Comparison of ENCODE assay signal across 9 cellular contexts in the genomic region with DNA sequence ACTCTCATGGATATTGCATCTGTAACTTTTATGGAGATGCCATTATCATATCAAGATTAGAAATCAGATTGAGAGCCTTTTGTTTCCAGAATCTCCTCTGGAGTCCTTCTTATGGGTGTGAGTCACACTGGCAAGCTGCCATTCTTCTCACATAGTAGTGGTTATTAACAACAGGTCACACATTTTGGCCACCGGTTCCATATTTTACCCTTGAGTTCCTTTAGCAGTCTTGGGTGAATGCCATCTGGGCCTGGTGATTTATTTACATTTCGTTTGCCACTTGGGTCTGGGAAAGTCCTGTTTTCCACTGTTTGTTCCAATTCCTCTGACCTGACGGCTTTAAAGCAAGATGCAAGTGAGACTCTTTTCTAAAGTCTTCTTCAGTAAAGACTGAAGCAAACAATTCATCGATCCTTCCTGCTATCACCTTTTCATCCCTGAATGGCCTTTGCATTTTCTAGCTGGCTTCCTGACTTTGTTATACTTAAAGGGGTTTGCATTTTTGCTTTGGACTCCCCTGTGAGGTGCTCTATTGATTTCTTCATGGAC.
DNase-seq lines count a peak whose midpoint lies in the region; ATAC-seq and TF ChIP-seq lines count a peak whose summit lies in the region.
"Had no signal": no experiment of that assay in that cellular context is flagged by ENCODE, and none has a peak within 500 bp of the region (broad histone marks: within the 10 kb centered on the region; RNA-seq: fewer than 3 reads in every experiment).

No MANE protein-coding gene starts in this region.

- no peak overlapping the region for H3K4me2 ChIP-seq in GM23248 (ENCODE audit: unreplicated experiment)

- H3K4me1 ChIP-seq in GM23248 (ENCODE audit: insufficient read depth): peaks cover 14% of the 10 kb centered on the region
- no peaks in the 10 kb centered on the region for H3K4me1 ChIP-seq in prostate gland (replicated peaks)

- no peaks in the 10 kb centered on the region for H4K20me1 ChIP-seq in GM23248 (ENCODE audit: insufficient read depth)

- H3K36me3 ChIP-seq in GM23248 (ENCODE audit: low read depth): no peaks in the 10 kb centered on the region
- H3K36me3 ChIP-seq in prostate gland: no peaks in the 10 kb centered on the region

- no peaks in the 10 kb centered on the region for H3K27me3 ChIP-seq in GM23248 (replicated peaks; ENCODE audit: insufficient read depth)
- H3K27me3 ChIP-seq in prostate gland (replicated peaks; ENCODE audit: insufficient read depth): no peaks in the 10 kb centered on the region
- H3K27me3 ChIP-seq: dorsolateral prefrontal cortex had no signal

- H3K4me3 ChIP-seq in GM23248 (no peak overlapping the region), epithelial cell of esophagus (ENCODE audit: low read length) (no peak overlapping the region), prostate gland (no peak overlapping the region)
- H3K4me3 ChIP-seq: dorsolateral prefrontal cortex had no signal

- DNase-seq in GM23248: peak; percentile 82
- peak; percentile 98 for DNase-seq in NCI-H446 treated with DMSO at 0.1 percent for 48 hours (lab: John Stamatoyannopoulos, UW)
- DNase-seq in epithelial cell of esophagus (ENCODE audit: low read depth): peak; percentile 84
- DNase-seq in prostate gland (ENCODE audit: low spot score): peak; percentile 34
- DNase-seq in putamen (ENCODE audit: low spot score): no peak
- DNase-seq in activated CD4-positive, alpha-beta T cell treated with anti-CD3 and anti-CD28 coated beads for 1 hour: no peak

- H3K9me2 ChIP-seq in GM23248 (ENCODE audit: insufficient read depth): no peaks in the 10 kb centered on the region

- in situ Hi-C loops in GM23248 (cut with MboI): no loop called here

- H3K27ac ChIP-seq in GM23248 (no peak overlapping the region), prostate gland (no peak overlapping the region)
- H3K27ac ChIP-seq: dorsolateral prefrontal cortex had no signal

- H2AFZ ChIP-seq in GM23248: no peak overlapping the region

- TF ChIP-seq CTCF in epithelial cell of esophagus (IDR thresholded peaks at IDR 0.05; ENCODE audit: insufficient read depth, low read depth, low read length, missing control alignments) (no peak), prostate gland (IDR thresholded peaks at IDR 0.05) (no peak)

- 23 to 26% methylated on average over 4 of the region's 4 CpGs for WGBS in GM23248 (ENCODE audit: low coverage in 1 of 2, low lambda C conversion rate in 2 of 2, missing lambda C conversion rate in 2 of 2), 2 experiments
- 17% methylated on average over 4 of the region's 4 CpGs for WGBS in prostate gland

- ATAC-seq in HG03159 (IDR thresholded peaks at IDR 0.05; ENCODE audit: unreplicated experiment) (no peak), GM19351 (IDR thresholded peaks at IDR 0.05; ENCODE audit: unreplicated experiment) (no peak)

- no peaks in the 10 kb centered on the region for H3K9me3 ChIP-seq in GM23248 (ENCODE audit: low read depth)
- no peaks in the 10 kb centered on the region for H3K9me3 ChIP-seq in prostate gland

- intact Hi-C loops in prostate gland (cut with DNase I): no loop called here

- peaks cover 16% of the 10 kb centered on the region; the same call in 1 of the 2 replicates for H3F3A ChIP-seq in GM23248 (ENCODE audit: insufficient read depth)

- TF ChIP-seq POLR2A in prostate gland (IDR thresholded peaks at IDR 0.05): no peak

- no peaks in the 10 kb centered on the region for H3K79me2 ChIP-seq in GM23248 (ENCODE audit: insufficient read depth)

- no peak overlapping the region for H3K9ac ChIP-seq in GM23248

Comparison
In these comparisons a context has a peak if more than half of its experiments do, and no peak if none do; other contexts are left out.
1. DNase-seq: peak in GM23248 (single experiment), NCI-H446 treated with DMSO at 0.1 percent for 48 hours (single experiment), epithelial cell of esophagus (single experiment) and prostate gland (single experiment); none in putamen (single experiment) and activated CD4-positive, alpha-beta T cell treated with anti-CD3 and anti-CD28 coated beads for 1 hour (single experiment).